1 cellular context compared by ENCODE assay signal in the genomic region with DNA sequence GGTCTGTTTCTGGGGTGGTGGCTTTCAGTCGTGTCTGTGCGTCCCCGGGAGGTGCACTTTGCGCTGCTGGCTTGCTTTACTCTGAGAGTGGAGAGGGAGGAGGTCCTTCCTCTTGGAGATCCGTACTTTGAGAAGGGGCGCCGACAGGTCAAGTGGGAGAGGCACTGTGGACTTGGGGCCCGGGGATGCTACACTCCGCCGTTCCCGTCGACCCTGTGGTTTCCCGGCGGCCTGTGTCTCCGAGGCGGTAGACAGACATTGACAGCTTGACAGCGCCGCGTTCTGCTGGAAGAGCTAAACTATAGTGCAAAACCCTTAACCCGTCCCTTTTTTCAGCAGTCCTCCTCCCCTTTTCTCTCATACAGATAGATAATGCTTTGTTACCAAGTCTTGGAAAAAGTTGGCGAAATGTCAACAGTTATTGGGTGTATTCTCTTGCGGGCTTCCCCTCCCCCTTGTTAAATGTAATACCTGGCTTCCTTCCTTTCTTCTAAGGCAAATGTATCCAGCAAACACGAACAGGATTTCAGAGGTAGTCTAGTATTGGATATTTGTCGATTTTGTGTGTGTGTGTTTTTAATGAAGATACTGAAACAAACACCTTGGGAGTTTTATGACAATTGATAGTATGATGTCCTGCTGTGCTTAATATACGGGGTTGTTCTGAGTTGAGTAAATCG.
TF ChIP-seq lines count a peak whose summit lies in the region.

No MANE protein-coding gene starts in this region.

TF ChIP-seq in K562, 482 proteins besides CTCF, POLR2A, EP300 and RAD21 (continued from another document):
- TF ChIP-seq KAT7 (CRISPR knock-in tag; IDR thresholded peaks at IDR 0.05; ENCODE audit: borderline replicate concordance) (0 out of 2 replicates have a peak, but pooled peaks have one; percentile 16), ZNF436 (CRISPR knock-in tag; IDR thresholded peaks at IDR 0.05) (no peak), CCNT2 (IDR thresholded peaks at IDR 0.05; ENCODE audit: borderline replicate concordance, extremely low read depth, insufficient read length, low read depth, low read length) (no peak), ZFP36 (IDR thresholded peaks at IDR 0.05; ENCODE audit: low read depth, low read length, partially characterized antibody) (no peak), SMC3 (conservative IDR thresholded peaks at IDR 0.05; ENCODE audit: insufficient read depth, low read depth, low read length) (no peak), MAFK (IDR thresholded peaks at IDR 0.05; ENCODE audit: low read length) (no peak), XRCC3 (IDR thresholded peaks at IDR 0.05) (no peak), ZNF764 (CRISPR knock-in tag; IDR thresholded peaks at IDR 0.05; ENCODE audit: low read depth) (no peak), TEAD4 (IDR thresholded peaks at IDR 0.05; ENCODE audit: low read length) (no peak), TEAD4 (CRISPR knock-in tag; IDR thresholded peaks at IDR 0.05; ENCODE audit: borderline replicate concordance) (no peak), KDM4B (IDR thresholded peaks at IDR 0.05; ENCODE audit: borderline replicate concordance in 2 of 2, low read depth in 1 of 2) (no peak), JUND (IDR thresholded peaks at IDR 0.05; ENCODE audit: borderline replicate concordance, low read depth, low read length) (no peak), JUND (tag; IDR thresholded peaks at IDR 0.05; ENCODE audit: borderline replicate concordance, low read depth, low read length) (no peak), CREM (IDR thresholded peaks at IDR 0.05; ENCODE audit: low read depth) (0 out of 2 replicates have a peak, but pooled peaks have one; percentile 12), SETDB1 (IDR thresholded peaks at IDR 0.05; ENCODE audit: low read length) (no peak), ZC3H11A (IDR thresholded peaks at IDR 0.05; ENCODE audit: low read depth, low read length) (no peak), HNRNPLL (IDR thresholded peaks at IDR 0.05; ENCODE audit: low read depth, low read length, poor library complexity, severe bottlenecking) (peak; percentile 67), SAP30 (IDR thresholded peaks at IDR 0.05; ENCODE audit: borderline replicate concordance, insufficient read depth, low read depth, low read length, poor library complexity, severe bottlenecking) (no peak), TEAD1 (CRISPR knock-in tag; IDR thresholded peaks at IDR 0.05) (no peak), ZNF354B (CRISPR knock-in tag; IDR thresholded peaks at IDR 0.05) (no peak)
- TF ChIP-seq, protein P1, sequence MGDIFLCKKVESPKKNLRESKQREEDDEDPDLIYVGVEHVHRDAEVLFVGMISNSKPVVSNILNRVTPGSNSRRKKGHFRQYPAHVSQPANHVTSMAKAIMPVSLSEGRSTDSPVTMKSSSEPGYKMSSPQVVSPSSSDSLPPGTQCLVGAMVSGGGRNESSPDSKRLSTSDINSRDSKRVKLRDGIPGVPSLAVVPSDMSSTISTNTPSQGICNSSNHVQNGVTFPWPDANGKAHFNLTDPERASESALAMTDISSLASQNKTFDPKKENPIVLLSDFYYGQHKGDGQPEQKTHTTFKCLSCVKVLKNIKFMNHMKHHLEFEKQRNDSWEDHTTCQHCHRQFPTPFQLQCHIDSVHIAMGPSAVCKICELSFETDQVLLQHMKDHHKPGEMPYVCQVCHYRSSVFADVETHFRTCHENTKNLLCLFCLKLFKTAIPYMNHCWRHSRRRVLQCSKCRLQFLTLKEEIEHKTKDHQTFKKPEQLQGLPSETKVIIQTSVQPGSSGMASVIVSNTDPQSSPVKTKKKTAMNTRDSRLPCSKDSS (IDR thresholded peaks at IDR 0.05; ENCODE audit: low read depth, partially characterized antibody), result no peak
- TF ChIP-seq, protein P2, sequence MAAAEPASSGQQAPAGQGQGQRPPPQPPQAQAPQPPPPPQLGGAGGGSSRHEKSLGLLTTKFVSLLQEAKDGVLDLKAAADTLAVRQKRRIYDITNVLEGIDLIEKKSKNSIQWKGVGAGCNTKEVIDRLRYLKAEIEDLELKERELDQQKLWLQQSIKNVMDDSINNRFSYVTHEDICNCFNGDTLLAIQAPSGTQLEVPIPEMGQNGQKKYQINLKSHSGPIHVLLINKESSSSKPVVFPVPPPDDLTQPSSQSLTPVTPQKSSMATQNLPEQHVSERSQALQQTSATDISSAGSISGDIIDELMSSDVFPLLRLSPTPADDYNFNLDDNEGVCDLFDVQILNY (CRISPR knock-in tag; IDR thresholded peaks at IDR 0.05), result no peak
- TF ChIP-seq, protein P3, sequence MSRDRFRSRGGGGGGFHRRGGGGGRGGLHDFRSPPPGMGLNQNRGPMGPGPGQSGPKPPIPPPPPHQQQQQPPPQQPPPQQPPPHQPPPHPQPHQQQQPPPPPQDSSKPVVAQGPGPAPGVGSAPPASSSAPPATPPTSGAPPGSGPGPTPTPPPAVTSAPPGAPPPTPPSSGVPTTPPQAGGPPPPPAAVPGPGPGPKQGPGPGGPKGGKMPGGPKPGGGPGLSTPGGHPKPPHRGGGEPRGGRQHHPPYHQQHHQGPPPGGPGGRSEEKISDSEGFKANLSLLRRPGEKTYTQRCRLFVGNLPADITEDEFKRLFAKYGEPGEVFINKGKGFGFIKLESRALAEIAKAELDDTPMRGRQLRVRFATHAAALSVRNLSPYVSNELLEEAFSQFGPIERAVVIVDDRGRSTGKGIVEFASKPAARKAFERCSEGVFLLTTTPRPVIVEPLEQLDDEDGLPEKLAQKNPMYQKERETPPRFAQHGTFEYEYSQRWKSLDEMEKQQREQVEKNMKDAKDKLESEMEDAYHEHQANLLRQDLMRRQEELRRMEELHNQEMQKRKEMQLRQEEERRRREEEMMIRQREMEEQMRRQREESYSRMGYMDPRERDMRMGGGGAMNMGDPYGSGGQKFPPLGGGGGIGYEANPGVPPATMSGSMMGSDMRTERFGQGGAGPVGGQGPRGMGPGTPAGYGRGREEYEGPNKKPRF (IDR thresholded peaks at IDR 0.05; ENCODE audit: low read depth, low read length), result no peak
- TF ChIP-seq, protein P4, sequence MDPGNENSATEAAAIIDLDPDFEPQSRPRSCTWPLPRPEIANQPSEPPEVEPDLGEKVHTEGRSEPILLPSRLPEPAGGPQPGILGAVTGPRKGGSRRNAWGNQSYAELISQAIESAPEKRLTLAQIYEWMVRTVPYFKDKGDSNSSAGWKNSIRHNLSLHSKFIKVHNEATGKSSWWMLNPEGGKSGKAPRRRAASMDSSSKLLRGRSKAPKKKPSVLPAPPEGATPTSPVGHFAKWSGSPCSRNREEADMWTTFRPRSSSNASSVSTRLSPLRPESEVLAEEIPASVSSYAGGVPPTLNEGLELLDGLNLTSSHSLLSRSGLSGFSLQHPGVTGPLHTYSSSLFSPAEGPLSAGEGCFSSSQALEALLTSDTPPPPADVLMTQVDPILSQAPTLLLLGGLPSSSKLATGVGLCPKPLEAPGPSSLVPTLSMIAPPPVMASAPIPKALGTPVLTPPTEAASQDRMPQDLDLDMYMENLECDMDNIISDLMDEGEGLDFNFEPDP (CRISPR knock-in tag; IDR thresholded peaks at IDR 0.05), result no peak
- TF ChIP-seq, protein P5, sequence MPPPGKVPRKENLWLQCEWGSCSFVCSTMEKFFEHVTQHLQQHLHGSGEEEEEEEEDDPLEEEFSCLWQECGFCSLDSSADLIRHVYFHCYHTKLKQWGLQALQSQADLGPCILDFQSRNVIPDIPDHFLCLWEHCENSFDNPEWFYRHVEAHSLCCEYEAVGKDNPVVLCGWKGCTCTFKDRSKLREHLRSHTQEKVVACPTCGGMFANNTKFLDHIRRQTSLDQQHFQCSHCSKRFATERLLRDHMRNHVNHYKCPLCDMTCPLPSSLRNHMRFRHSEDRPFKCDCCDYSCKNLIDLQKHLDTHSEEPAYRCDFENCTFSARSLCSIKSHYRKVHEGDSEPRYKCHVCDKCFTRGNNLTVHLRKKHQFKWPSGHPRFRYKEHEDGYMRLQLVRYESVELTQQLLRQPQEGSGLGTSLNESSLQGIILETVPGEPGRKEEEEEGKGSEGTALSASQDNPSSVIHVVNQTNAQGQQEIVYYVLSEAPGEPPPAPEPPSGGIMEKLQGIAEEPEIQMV (tag; conservative IDR thresholded peaks at IDR 0.05; ENCODE audit: low read depth), result no peak
- TF ChIP-seq, protein P6, sequence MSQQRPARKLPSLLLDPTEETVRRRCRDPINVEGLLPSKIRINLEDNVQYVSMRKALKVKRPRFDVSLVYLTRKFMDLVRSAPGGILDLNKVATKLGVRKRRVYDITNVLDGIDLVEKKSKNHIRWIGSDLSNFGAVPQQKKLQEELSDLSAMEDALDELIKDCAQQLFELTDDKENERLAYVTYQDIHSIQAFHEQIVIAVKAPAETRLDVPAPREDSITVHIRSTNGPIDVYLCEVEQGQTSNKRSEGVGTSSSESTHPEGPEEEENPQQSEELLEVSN (IDR thresholded peaks at IDR 0.05; ENCODE audit: borderline replicate concordance in 1 of 2, extremely low read depth in 1 of 2, insufficient read depth in 1 of 2, insufficient read length in 1 of 2, low read depth in 1 of 2, low read length in 1 of 2, poor library complexity in 1 of 2, severe bottlenecking in 1 of 2), result peak in 1 of 2 experiments; percentile 44
